25 cellular contexts compared by ENCODE assay signal in genomic region chr5:180558232-180558631, GRCh38. TPM values are rescaled to one million over a fixed set of nuclear protein-coding genes. Genes with fewer than 3 reads are reported as not detected.
"Had no signal": no experiment of that assay in that cellular context is flagged by ENCODE, and none has a peak within 500 bp of the region (broad histone marks: within the 10 kb centered on the region; RNA-seq: fewer than 3 reads in every experiment).

No MANE protein-coding gene starts in this region.

- H3K4me3 Mint-ChIP-seq: activated CD8-positive, alpha-beta memory T cell treated with anti-CD3 and anti-CD28 coated beads, Interleukin-2, amount 10 ng/mL, durations not matched to agents 7 days and 5 days; activated CD8-positive, alpha-beta T cell treated with anti-CD3 and anti-CD28 coated beads for 36 hours; activated naive CD8-positive, alpha-beta T cell treated with anti-CD3 and anti-CD28 coated beads, Interleukin-2, amount 10 ng/mL, durations not matched to agents 7 days and 5 days; activated T-helper 17 cell treated with anti-CD3 and anti-CD28 coated beads, Interleukin-2, amount 50 U/mL, for 72 hours; natural killer cell had no signal

- H3K9me3 Mint-ChIP-seq: activated CD8-positive, alpha-beta T cell treated with anti-CD3 and anti-CD28 coated beads for 36 hours; activated T-helper 17 cell treated with anti-CD3 and anti-CD28 coated beads, Interleukin-2, amount 50 U/mL, for 72 hours; natural killer cell had no signal

- H3K36me3 ChIP-seq: ovary, thyroid gland had no signal

- H3K27ac ChIP-seq: foreskin keratinocyte, neutrophil, ovary, psoas muscle, thyroid gland had no signal

- DNase-seq: activated CD4-positive, alpha-beta T cell treated with anti-CD3 and anti-CD28 coated beads for 48 hours; activated CD4-positive, CD25-positive, alpha-beta regulatory T cell; activated CD8-positive, alpha-beta memory T cell treated with anti-CD3 and anti-CD28 coated beads, Interleukin-2, amount 10 ng/mL, durations not matched to agents 7 days and 5 days; activated CD8-positive, alpha-beta T cell treated with anti-CD3 and anti-CD28 coated beads for 36 hours; activated naive CD8-positive, alpha-beta T cell treated with anti-CD3 and anti-CD28 coated beads, Interleukin-2, amount 10 ng/mL, durations not matched to agents 7 days and 5 days; activated T-cell treated with anti-CD3 and anti-CD28 coated beads for 4 hours; amygdala; foreskin keratinocyte; left ventricle myocardium superior; mammary epithelial cell; midbrain; natural killer cell; ovary; psoas muscle; right cardiac atrium; stimulated activated CD4-positive, alpha-beta T cell treated with anti-CD3 and anti-CD28 coated beads, Interleukin-4, amount 100 ng/mL, for 24 hours; stimulated activated naive CD4-positive, alpha-beta T cell treated with Interleukin-2 at 50 U/mL for 16 hours; T-helper 9 cell; thyroid gland had no signal

- H3K27me3 ChIP-seq: foreskin keratinocyte, neutrophil, ovary, thyroid gland had no signal

- ATAC-seq: activated CD8-positive, alpha-beta memory T cell treated with anti-CD3 and anti-CD28 coated beads, Interleukin-2, amount 10 ng/mL, durations not matched to agents 7 days and 5 days; activated CD8-positive, alpha-beta T cell treated with anti-CD3 and anti-CD28 coated beads for 36 hours; activated T-helper 17 cell treated with anti-CD3 and anti-CD28 coated beads, Interleukin-2, amount 50 U/mL, for 72 hours; foreskin keratinocyte; left ventricle myocardium superior; natural killer cell; psoas muscle; right cardiac atrium had no signal

- FAIRE-seq: endometrium had no signal

- H3K27ac Mint-ChIP-seq: activated CD8-positive, alpha-beta memory T cell treated with anti-CD3 and anti-CD28 coated beads, Interleukin-2, amount 10 ng/mL, durations not matched to agents 7 days and 5 days; activated CD8-positive, alpha-beta T cell treated with anti-CD3 and anti-CD28 coated beads for 36 hours; activated naive CD8-positive, alpha-beta T cell treated with anti-CD3 and anti-CD28 coated beads, Interleukin-2, amount 10 ng/mL, durations not matched to agents 7 days and 5 days; activated T-helper 17 cell treated with anti-CD3 and anti-CD28 coated beads, Interleukin-2, amount 50 U/mL, for 72 hours; natural killer cell had no signal

- H3K27me3 Mint-ChIP-seq: activated CD8-positive, alpha-beta memory T cell treated with anti-CD3 and anti-CD28 coated beads, Interleukin-2, amount 10 ng/mL, durations not matched to agents 7 days and 5 days; activated CD8-positive, alpha-beta T cell treated with anti-CD3 and anti-CD28 coated beads for 36 hours; activated naive CD8-positive, alpha-beta T cell treated with anti-CD3 and anti-CD28 coated beads, Interleukin-2, amount 10 ng/mL, durations not matched to agents 7 days and 5 days; activated T-helper 17 cell treated with anti-CD3 and anti-CD28 coated beads, Interleukin-2, amount 50 U/mL, for 72 hours had no signal

- H3K36me3 Mint-ChIP-seq: natural killer cell had no signal

- H3K4me1 ChIP-seq: foreskin keratinocyte, psoas muscle, thyroid gland had no signal

- H3K4me3 ChIP-seq: ovary, psoas muscle, thyroid gland had no signal

- H3K9me3 ChIP-seq: neutrophil, ovary, psoas muscle, thyroid gland had no signal

RNA-seq across cellular contexts. Expression of gene SCGB3A1, which starts 33.1 kb away (rescaled TPM):
- total RNA-seq: activated CD8-positive, alpha-beta memory T cell treated with anti-CD3 and anti-CD28 coated beads, Interleukin-2, amount 10 ng/mL, durations not matched to agents 7 days and 5 days; activated CD8-positive, alpha-beta T cell treated with anti-CD3 and anti-CD28 coated beads for 36 hours; activated T-helper 17 cell treated with anti-CD3 and anti-CD28 coated beads, Interleukin-2, amount 50 U/mL, for 72 hours; foreskin keratinocyte; glomerular endothelial cell; left ventricle myocardium superior; mammary epithelial cell; natural killer cell; right cardiac atrium; subcutaneous adipose tissue; T-helper 1 cell treated with Interleukin-12 subunit alpha and Interleukin-12 subunit beta and Interleukin-4 antibody, amounts not matched to agents 30 ng/mL and 1 ng/mL, for 36 hours had no signal
- polyA plus RNA-seq: foreskin keratinocyte, mammary epithelial cell, psoas muscle, right cardiac atrium had no signal
